In genomic region chr5:57566914-57567313, GRCh38 we compare ENCODE assay signal across 12 cellular contexts.
DNase-seq lines count a peak whose midpoint lies in the region; ATAC-seq and TF ChIP-seq lines count a peak whose summit lies in the region.
"Had no signal": no experiment of that assay in that cellular context is flagged by ENCODE, and none has a peak within 500 bp of the region (broad histone marks: within the 10 kb centered on the region; RNA-seq: fewer than 3 reads in every experiment).

No MANE protein-coding gene starts in this region.

- peak overlapping the region; percentile 62 for H3K4me3 ChIP-seq in adipocyte (ENCODE audit: low read length)
- H3K4me3 ChIP-seq in thoracic aorta, result no peak overlapping the region
- H3K4me3 ChIP-seq in gastroesophageal sphincter, result no peak overlapping the region
- H3K4me3 ChIP-seq: pancreas had no signal

- H3K9me3 Mint-ChIP-seq in HFFc6, result no peaks in the 10 kb centered on the region
- H3K9me3 Mint-ChIP-seq: activated T-helper 1 cell treated with anti-CD3 and anti-CD28 coated beads, Interleukin-12 subunit alpha, Interleukin-12 subunit beta, Interleukin-2, Interleukin-4 antibody, amounts not matched to agents 30 ng/mL and 10 ng/mL and 1 ng/mL, durations not matched to agents 14 hours and 24 hours and 36 hours had no signal

- H3K27ac Mint-ChIP-seq in HFFc6, result no peak overlapping the region
- H3K27ac Mint-ChIP-seq: activated T-helper 1 cell treated with anti-CD3 and anti-CD28 coated beads, Interleukin-12 subunit alpha, Interleukin-12 subunit beta, Interleukin-2, Interleukin-4 antibody, amounts not matched to agents 30 ng/mL and 10 ng/mL and 1 ng/mL, durations not matched to agents 14 hours and 24 hours and 36 hours had no signal

- H3K27ac ChIP-seq in thoracic aorta (no peak overlapping the region), gastroesophageal sphincter (no peak overlapping the region)
- H3K27ac ChIP-seq: pancreas had no signal

- no peak for TF ChIP-seq EP300 in gastroesophageal sphincter (IDR thresholded peaks at IDR 0.05)

- H3K27me3 Mint-ChIP-seq in HFFc6 (ENCODE audit: insufficient read depth), result peaks cover 22% of the 10 kb centered on the region

- no peaks in the 10 kb centered on the region for H3K4me1 Mint-ChIP-seq in HFFc6 (ENCODE audit: low read depth)

- H3K9ac ChIP-seq in adipocyte (ENCODE audit: low read length), result no peak overlapping the region

- no peaks in the 10 kb centered on the region for H3K27me3 ChIP-seq in adipocyte (replicated peaks; ENCODE audit: control insufficient read depth, insufficient read depth, low read length)
- no peaks in the 10 kb centered on the region for H3K27me3 ChIP-seq in thoracic aorta (replicated peaks; ENCODE audit: insufficient read depth)
- H3K27me3 ChIP-seq in gastroesophageal sphincter, result no peaks in the 10 kb centered on the region
- H3K27me3 ChIP-seq: pancreas had no signal

- DNase-seq in left cardiac atrium (no peak), Right ventricle myocardium superior (no peak), adipocyte (ENCODE audit: low read depth) (peak; percentile 57), hepatic stellate cell (ENCODE audit: low spot score) (peak; percentile 69), thoracic aorta (ENCODE audit: low spot score) (no peak), HFFc6 (no peak), NCI-H69 (lab: John Stamatoyannopoulos, UW) (no peak)
- DNase-seq: dermis blood vessel endothelial cell, NCI-H1105, pancreas had no signal

- ATAC-seq in left cardiac atrium (peak; percentile 71 to 94), Right ventricle myocardium superior (ENCODE audit: poor library complexity) (no peak), thoracic aorta (ENCODE audit: insufficient number of reproducible peaks, low FRiP score, low read depth) (peak; percentile 55), gastroesophageal sphincter (no peak)

- H3K9me3 ChIP-seq in adipocyte (ENCODE audit: control insufficient read depth, low read length), result peaks cover 2% of the 10 kb centered on the region
- no peaks in the 10 kb centered on the region for H3K9me3 ChIP-seq in thoracic aorta
- H3K9me3 ChIP-seq in gastroesophageal sphincter, result no peaks in the 10 kb centered on the region
- H3K9me3 ChIP-seq: pancreas had no signal

- intact Hi-C loops in left cardiac atrium (cut with DNase I), result no loop called here
- intact Hi-C loops in Right ventricle myocardium superior (cut with DNase I), result no loop called here

- WGBS in gastroesophageal sphincter (ENCODE audit: low coverage in 1 of 2), 2 donors, result 49 to 64% methylated on average over 5 of the region's 5 CpGs

- no peak for TF ChIP-seq POLR2A in gastroesophageal sphincter (IDR thresholded peaks at IDR 0.05)

- H3K4me1 ChIP-seq in adipocyte (ENCODE audit: control insufficient read depth, insufficient read depth, low read length) (peaks cover 10% of the 10 kb centered on the region), thoracic aorta (ENCODE audit: control insufficient read depth in 1 of 2, low read depth in 2 of 2) (no peaks in the 10 kb centered on the region), gastroesophageal sphincter (no peaks in the 10 kb centered on the region)
- H3K4me1 ChIP-seq: pancreas had no signal

- no peaks in the 10 kb centered on the region for H3K36me3 ChIP-seq in adipocyte (ENCODE audit: control insufficient read depth, insufficient read depth, low read length, severe bottlenecking)
- H3K36me3 ChIP-seq in thoracic aorta, result no peaks in the 10 kb centered on the region
- no peaks in the 10 kb centered on the region for H3K36me3 ChIP-seq in gastroesophageal sphincter
- H3K36me3 ChIP-seq: pancreas had no signal

- H3K4me3 Mint-ChIP-seq in HFFc6, result no peak overlapping the region
- H3K4me3 Mint-ChIP-seq: activated T-helper 1 cell treated with anti-CD3 and anti-CD28 coated beads, Interleukin-12 subunit alpha, Interleukin-12 subunit beta, Interleukin-2, Interleukin-4 antibody, amounts not matched to agents 30 ng/mL and 10 ng/mL and 1 ng/mL, durations not matched to agents 14 hours and 24 hours and 36 hours had no signal

- no peaks in the 10 kb centered on the region for H3K36me3 Mint-ChIP-seq in HFFc6 (ENCODE audit: low read depth)

- TF ChIP-seq CTCF in thoracic aorta (IDR thresholded peaks at IDR 0.05) (no peak), gastroesophageal sphincter (IDR thresholded peaks at IDR 0.05) (no peak), HFFc6 (IDR thresholded peaks at IDR 0.05) (no peak)

Comparison
In these comparisons a context has a peak if more than half of its experiments do, and no peak if none do; other contexts are left out.
1. ATAC-seq: peak in left cardiac atrium (2 of 2) and thoracic aorta (single experiment); none in Right ventricle myocardium superior (single experiment) and gastroesophageal sphincter (single experiment).
2. DNase-seq: peak in adipocyte (single experiment) and hepatic stellate cell (single experiment); none in left cardiac atrium (single experiment), Right ventricle myocardium superior (single experiment), thoracic aorta (single experiment), HFFc6 (single experiment) and NCI-H69 (single experiment).